16 cellular contexts compared by ENCODE assay signal in the genomic region with DNA sequence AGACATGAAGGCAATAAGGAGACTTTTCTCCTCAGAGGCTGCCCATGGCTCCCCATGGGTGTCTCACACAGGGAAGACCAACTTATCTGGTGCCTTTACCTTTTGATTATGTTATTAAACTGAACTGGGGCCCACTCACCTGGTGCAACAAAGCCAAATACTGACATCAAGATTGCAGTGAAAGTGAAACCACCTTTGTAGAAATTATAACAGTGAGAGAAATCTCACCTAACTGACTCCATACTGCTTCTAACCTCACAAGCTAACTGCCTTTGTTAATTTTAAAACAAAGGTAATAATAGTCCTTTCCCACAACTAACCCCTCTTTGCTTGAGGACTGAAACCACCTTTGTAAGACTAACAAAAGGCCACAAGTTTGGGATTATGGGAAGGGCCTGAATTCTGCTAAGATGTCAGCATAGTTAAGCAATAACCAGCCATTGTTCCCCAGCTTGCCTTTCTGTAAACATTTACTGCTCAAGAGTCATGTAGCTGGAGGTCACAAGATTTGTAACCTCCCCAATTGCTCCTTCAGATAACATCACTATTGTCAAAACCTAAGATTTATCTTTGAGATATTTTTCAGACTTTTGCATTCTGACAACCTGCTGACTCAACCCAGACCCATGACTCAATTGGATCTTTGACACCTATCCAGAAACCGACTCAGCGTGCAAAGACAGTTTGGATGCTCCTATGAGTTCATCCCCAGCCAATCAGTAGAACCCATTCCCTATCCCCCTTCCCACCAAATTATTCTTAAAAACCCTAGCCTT.
A peak's percentile ranks its signal among the peaks of the same experiment; 100 is the strongest.
DNase-seq lines count a peak whose midpoint lies in the region; ATAC-seq and TF ChIP-seq lines count a peak whose summit lies in the region.
"Had no signal": no experiment of that assay in that cellular context is flagged by ENCODE, and none has a peak within 500 bp of the region (broad histone marks: within the 10 kb centered on the region; RNA-seq: fewer than 3 reads in every experiment).

No MANE protein-coding gene starts in this region.

- no peaks in the 10 kb centered on the region for H3K36me3 ChIP-seq in CD4-positive, CD25-positive, alpha-beta regulatory T cell (ENCODE audit: control insufficient read depth, insufficient read depth, low read length)
- no peaks in the 10 kb centered on the region for H3K36me3 ChIP-seq in ascending aorta
- H3K36me3 ChIP-seq: left ventricle myocardium inferior had no signal

- H3K27ac ChIP-seq in CD4-positive, CD25-positive, alpha-beta regulatory T cell (ENCODE audit: insufficient read depth, low read length, poor library complexity, severe bottlenecking) = no peak overlapping the region
- no peak overlapping the region for H3K27ac ChIP-seq in ascending aorta
- H3K27ac ChIP-seq: left ventricle myocardium inferior had no signal

- H3K4me3 ChIP-seq in CD4-positive, CD25-positive, alpha-beta regulatory T cell (ENCODE audit: low read depth, low read length) = no peak overlapping the region
- no peak overlapping the region for H3K4me3 ChIP-seq in fibroblast of mammary gland (ENCODE audit: control insufficient read depth, low read depth, low read length)
- H3K4me3 ChIP-seq in ascending aorta = no peak overlapping the region
- H3K4me3 ChIP-seq: left ventricle myocardium inferior had no signal

- POLR2A ChIA-PET in activated CD4-positive, alpha-beta memory T cell treated with anti-CD3 and anti-CD28 coated beads, Interleukin-2, amount 10 ng/mL, durations not matched to agents 7 days and 5 days (lab: Charles Lee) = interaction anchor here (1.4 kb wide), 1 partner anchor 26 kb away, joined by 5 read pairs; no protein-coding TSS in a partner anchor

- DNase-seq in CD4-positive, CD25-positive, alpha-beta regulatory T cell = peak in 1 of 3 donors; percentile 48
- DNase-seq in activated CD4-positive, alpha-beta memory T cell treated with anti-CD3 and anti-CD28 coated beads, Interleukin-2, amount 10 ng/mL, durations not matched to agents 7 days and 5 days = peak; percentile 26
- DNase-seq in fibroblast of mammary gland (ENCODE audit: low read depth) (peak; percentile 72), NCI-H1694 treated with DMSO at 0.1 percent for 48 hours (lab: John Stamatoyannopoulos, UW) (no peak), ascending aorta (ENCODE audit: low spot score in 2 of 2) (no peak), COLO668 (lab: John Stamatoyannopoulos, UW; ENCODE audit: unreplicated experiment) (no peak)
- DNase-seq: activated effector memory CD4-positive, alpha-beta T cell treated with Interleukin-2 at 50 U/mL for 16 hours; CD8-positive, alpha-beta T cell; cortex of kidney; H7; left ventricle myocardium inferior; NCI-H187; occipital lobe had no signal

- no peaks in the 10 kb centered on the region for H3K4me1 ChIP-seq in CD4-positive, CD25-positive, alpha-beta regulatory T cell (ENCODE audit: control insufficient read depth, insufficient read depth, low read length, poor library complexity, severe bottlenecking)
- H3K4me1 ChIP-seq in ascending aorta = no peaks in the 10 kb centered on the region
- H3K4me1 ChIP-seq: left ventricle myocardium inferior had no signal

- intact Hi-C loops in ascending aorta (cut with DNase I) = no loop called here

- H3K36me3 Mint-ChIP-seq in CD4-positive, CD25-positive, alpha-beta regulatory T cell = peaks cover 4% of the 10 kb centered on the region
- peaks cover 38% of the 10 kb centered on the region for H3K36me3 Mint-ChIP-seq in activated CD4-positive, alpha-beta memory T cell treated with anti-CD3 and anti-CD28 coated beads, Interleukin-2, amount 10 ng/mL, durations not matched to agents 7 days and 5 days (ENCODE audit: low read depth)
- H3K36me3 Mint-ChIP-seq: CD8-positive, alpha-beta T cell had no signal

- ATAC-seq in CD4-positive, CD25-positive, alpha-beta regulatory T cell (ENCODE audit: low read depth in 2 of 2) = no peak
- ATAC-seq in GM18867 (IDR thresholded peaks at IDR 0.05; ENCODE audit: unreplicated experiment) (peak; percentile 44), SK-N-SH treated with all-trans-retinoic acid at 6 μM for 48 hours (no peak)
- ATAC-seq: CD8-positive, alpha-beta T cell; HepG2 had no signal

- H3K27me3 ChIP-seq in CD4-positive, CD25-positive, alpha-beta regulatory T cell (ENCODE audit: control insufficient read depth, insufficient read depth, low read length) = no peaks in the 10 kb centered on the region
- H3K27me3 ChIP-seq in ascending aorta = no peaks in the 10 kb centered on the region

- TF ChIP-seq CTCF in fibroblast of mammary gland (conservative IDR thresholded peaks at IDR 0.05; ENCODE audit: control insufficient read depth, insufficient read depth, low read depth, low read length) (no peak), ascending aorta (IDR thresholded peaks at IDR 0.05) (no peak)

- H3K9me3 ChIP-seq in CD4-positive, CD25-positive, alpha-beta regulatory T cell (ENCODE audit: control insufficient read depth in 2 of 2, low read length in 2 of 2) = peaks cover 0 to 7% of the 10 kb centered on the region in 2 experiments
- H3K9me3 ChIP-seq in ascending aorta = no peaks in the 10 kb centered on the region

- peaks cover 9 to 28% (median 14%) of the 10 kb centered on the region in 4 donors for H3K4me1 Mint-ChIP-seq in CD4-positive, CD25-positive, alpha-beta regulatory T cell
- H3K4me1 Mint-ChIP-seq in activated CD4-positive, alpha-beta memory T cell treated with anti-CD3 and anti-CD28 coated beads, Interleukin-2, amount 10 ng/mL, durations not matched to agents 7 days and 5 days = peaks cover 26% of the 10 kb centered on the region

- no peaks in the 10 kb centered on the region for H3K27me3 Mint-ChIP-seq in CD4-positive, CD25-positive, alpha-beta regulatory T cell
- peaks cover 2% of the 10 kb centered on the region for H3K27me3 Mint-ChIP-seq in activated CD4-positive, alpha-beta memory T cell treated with anti-CD3 and anti-CD28 coated beads, Interleukin-2, amount 10 ng/mL, durations not matched to agents 7 days and 5 days

- H3K4me3 Mint-ChIP-seq in CD4-positive, CD25-positive, alpha-beta regulatory T cell = peak overlapping the region in 1 of 4 donors; percentile 11
- H3K4me3 Mint-ChIP-seq in activated CD4-positive, alpha-beta memory T cell treated with anti-CD3 and anti-CD28 coated beads, Interleukin-2, amount 10 ng/mL, durations not matched to agents 7 days and 5 days = no peak overlapping the region
- H3K4me3 Mint-ChIP-seq: CD8-positive, alpha-beta T cell had no signal

- CTCF ChIA-PET in activated CD4-positive, alpha-beta memory T cell treated with anti-CD3 and anti-CD28 coated beads, Interleukin-2, amount 10 ng/mL, durations not matched to agents 7 days and 5 days (lab: Charles Lee) = interaction anchor here (0.7 kb wide), 1 partner anchor 13 kb away, joined by 3 read pairs; no protein-coding TSS in a partner anchor

- peak overlapping the region; percentile 45 to 58 (median 56) for H3K27ac Mint-ChIP-seq in CD4-positive, CD25-positive, alpha-beta regulatory T cell
- peak overlapping the region; percentile 59 for H3K27ac Mint-ChIP-seq in activated CD4-positive, alpha-beta memory T cell treated with anti-CD3 and anti-CD28 coated beads, Interleukin-2, amount 10 ng/mL, durations not matched to agents 7 days and 5 days
- H3K27ac Mint-ChIP-seq: CD8-positive, alpha-beta T cell had no signal

- peaks cover 0 to 11% (median 6%) of the 10 kb centered on the region in 7 donors for H3K9me3 Mint-ChIP-seq in CD4-positive, CD25-positive, alpha-beta regulatory T cell
- H3K9me3 Mint-ChIP-seq in activated CD4-positive, alpha-beta memory T cell treated with anti-CD3 and anti-CD28 coated beads, Interleukin-2, amount 10 ng/mL, durations not matched to agents 7 days and 5 days = peaks cover 37% of the 10 kb centered on the region
- H3K9me3 Mint-ChIP-seq: CD8-positive, alpha-beta T cell had no signal

TF ChIP-seq in SK-N-SH treated with all-trans-retinoic acid at 6 μM for 48 hours, 23 proteins besides CTCF, POLR2A, EP300 and RAD21:
- TF ChIP-seq TOX (CRISPR knock-in tag; IDR thresholded peaks at IDR 0.05; ENCODE audit: borderline replicate concordance) (no peak), CREB5 (CRISPR knock-in tag; IDR thresholded peaks at IDR 0.05; ENCODE audit: low read depth) (no peak), SNAI2 (CRISPR knock-in tag; IDR thresholded peaks at IDR 0.05) (no peak), ZNF565 (CRISPR knock-in tag; conservative IDR thresholded peaks at IDR 0.05; ENCODE audit: low read depth) (no peak), ARNTL (CRISPR knock-in tag; IDR thresholded peaks at IDR 0.05; ENCODE audit: borderline replicate concordance, low read depth) (no peak), ZNF8 (CRISPR knock-in tag; IDR thresholded peaks at IDR 0.05) (no peak), PPARA (CRISPR knock-in tag; IDR thresholded peaks at IDR 0.05; ENCODE audit: borderline replicate concordance) (no peak)
- TF ChIP-seq, protein P1, sequence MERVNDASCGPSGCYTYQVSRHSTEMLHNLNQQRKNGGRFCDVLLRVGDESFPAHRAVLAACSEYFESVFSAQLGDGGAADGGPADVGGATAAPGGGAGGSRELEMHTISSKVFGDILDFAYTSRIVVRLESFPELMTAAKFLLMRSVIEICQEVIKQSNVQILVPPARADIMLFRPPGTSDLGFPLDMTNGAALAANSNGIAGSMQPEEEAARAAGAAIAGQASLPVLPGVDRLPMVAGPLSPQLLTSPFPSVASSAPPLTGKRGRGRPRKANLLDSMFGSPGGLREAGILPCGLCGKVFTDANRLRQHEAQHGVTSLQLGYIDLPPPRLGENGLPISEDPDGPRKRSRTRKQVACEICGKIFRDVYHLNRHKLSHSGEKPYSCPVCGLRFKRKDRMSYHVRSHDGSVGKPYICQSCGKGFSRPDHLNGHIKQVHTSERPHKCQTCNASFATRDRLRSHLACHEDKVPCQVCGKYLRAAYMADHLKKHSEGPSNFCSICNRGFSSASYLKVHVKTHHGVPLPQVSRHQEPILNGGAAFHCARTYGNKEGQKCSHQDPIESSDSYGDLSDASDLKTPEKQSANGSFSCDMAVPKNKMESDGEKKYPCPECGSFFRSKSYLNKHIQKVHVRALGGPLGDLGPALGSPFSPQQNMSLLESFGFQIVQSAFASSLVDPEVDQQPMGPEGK (CRISPR knock-in tag; IDR thresholded peaks at IDR 0.05; ENCODE audit: borderline replicate concordance) = no peak

Comparison
In these comparisons a context has a peak if more than half of its experiments do, and no peak if none do; other contexts are left out.
1. DNase-seq: peak in activated CD4-positive, alpha-beta memory T cell treated with anti-CD3 and anti-CD28 coated beads, Interleukin-2, amount 10 ng/mL, durations not matched to agents 7 days and 5 days (single experiment) and fibroblast of mammary gland (single experiment); none in NCI-H1694 treated with DMSO at 0.1 percent for 48 hours (single experiment), ascending aorta (0 of 2) and COLO668 (single experiment).